Comparison of ENCODE assay signal across 33 cellular contexts in the genomic region with DNA sequence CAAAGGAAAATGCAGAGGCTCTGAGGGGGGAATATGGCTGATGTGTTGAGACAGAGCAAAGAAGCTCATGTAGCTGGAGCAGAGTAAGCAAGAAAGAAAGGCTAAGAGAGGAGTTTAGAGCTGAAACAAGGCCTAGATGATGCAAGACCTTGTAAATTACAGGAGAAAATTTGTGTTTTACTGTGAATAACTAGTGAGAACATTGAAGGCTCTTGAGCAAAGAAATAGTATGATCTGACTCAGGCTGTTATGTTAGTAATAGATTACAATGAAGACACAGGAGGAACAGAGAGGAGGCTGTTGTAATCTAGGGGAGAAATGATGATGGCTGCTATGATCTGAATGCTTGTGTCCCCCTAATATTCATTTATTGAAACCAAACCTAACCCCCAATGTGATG.
DNase-seq lines count a peak whose midpoint lies in the region; ATAC-seq and TF ChIP-seq lines count a peak whose summit lies in the region.
"Had no signal": no experiment of that assay in that cellular context is flagged by ENCODE, and none has a peak within 500 bp of the region (broad histone marks: within the 10 kb centered on the region; RNA-seq: fewer than 3 reads in every experiment).

No MANE protein-coding gene starts in this region.

- H3K9me2 ChIP-seq in hepatocyte (replicated peaks; ENCODE audit: insufficient read depth): no peaks in the 10 kb centered on the region

- no peaks in the 10 kb centered on the region for H3K9me3 ChIP-seq in hepatocyte (ENCODE audit: low read depth)
- no peaks in the 10 kb centered on the region for H3K9me3 ChIP-seq in thoracic aorta
- H3K9me3 ChIP-seq in heart right ventricle: no peaks in the 10 kb centered on the region
- H3K9me3 ChIP-seq: left lung, ovary, uterus had no signal

- DNase-seq in MV-4-11 (lab: John Stamatoyannopoulos, UW): peak; percentile 13
- peak; percentile 82 for DNase-seq in dedifferentiated amniotic fluid mesenchymal stem cell (ENCODE audit: extremely low spot score)
- no peak for DNase-seq in hepatocyte (ENCODE audit: low spot score)
- no peak for DNase-seq in thoracic aorta (ENCODE audit: low spot score)
- no peak for DNase-seq in heart right ventricle
- DNase-seq: activated CD4-positive, alpha-beta T cell treated with anti-CD3 and anti-CD28 coated beads for 1 hour; activated CD8-positive, alpha-beta T cell treated with anti-CD3 and anti-CD28 coated beads for 36 hours; aorta; C1 segment of cervical spinal cord; effector memory CD4-positive, alpha-beta T cell; erythroblast; KG1; left lung; NCI-H1105; NCI-H187 treated with DMSO at 0.1 percent for 48 hours; NCI-H2171 treated with DMSO at 0.1 percent for 48 hours; NCI-H524 treated with DMSO at 0.1 percent for 48 hours; NK-92 treated with Interleukin-12 subunit alpha and Interleukin-12 subunit beta, amount 100 ng/mL, for 24 hours; ovary; PC-3; retina; small intestine; T-helper 2 cell; uterus had no signal

- no peaks in the 10 kb centered on the region for H3K36me3 Mint-ChIP-seq in stimulated activated memory B cell treated with anti-CD40 and anti-IgM and Interleukin-4, amounts not matched to agents 10 μg/mL and 1 μg/mL and 100 μg/mL, for 72 hours
- H3K36me3 Mint-ChIP-seq: activated naive CD4-positive, alpha-beta T cell treated with anti-CD3 and anti-CD28 coated beads, Interleukin-2, amount 50 U/mL, for 72 hours; memory B cell had no signal

- H3K27ac Mint-ChIP-seq in stimulated activated memory B cell treated with anti-CD40 and anti-IgM and Interleukin-4, amounts not matched to agents 10 μg/mL and 1 μg/mL and 100 μg/mL, for 72 hours: no peak overlapping the region
- H3K27ac Mint-ChIP-seq: activated CD8-positive, alpha-beta T cell treated with anti-CD3 and anti-CD28 coated beads for 36 hours; activated naive CD4-positive, alpha-beta T cell treated with anti-CD3 and anti-CD28 coated beads, Interleukin-2, amount 50 U/mL, for 72 hours; memory B cell; stimulated activated naive CD8-positive, alpha-beta T cell treated with anti-CD3 and anti-CD28 coated beads, Interleukin-15, Interleukin-2, amounts not matched to agents 100 ng/mL and 50 ng/mL, for 24 hours had no signal

- H4K20me1 ChIP-seq in hepatocyte (ENCODE audit: insufficient read depth, poor library complexity, severe bottlenecking): no peaks in the 10 kb centered on the region

- intact Hi-C loops in heart right ventricle (cut with DNase I): loop anchor here in 1 of 10 donors (5.0 kb wide), 1 partner anchor 630 kb away; no protein-coding TSS in a partner anchor

- peak overlapping the region; percentile 17 for H3K27ac ChIP-seq in hepatocyte
- H3K27ac ChIP-seq in thoracic aorta: peak overlapping the region; percentile 46 to 77
- no peak overlapping the region for H3K27ac ChIP-seq in heart right ventricle
- H3K27ac ChIP-seq: coronary artery, left lung, ovary, uterus had no signal

- H3K27me3 ChIP-seq in hepatocyte (no peaks in the 10 kb centered on the region), thoracic aorta (replicated peaks; ENCODE audit: insufficient read depth) (no peaks in the 10 kb centered on the region), heart right ventricle (no peaks in the 10 kb centered on the region)
- H3K27me3 ChIP-seq: left lung, ovary, uterus had no signal

- no peaks in the 10 kb centered on the region for H3K79me2 ChIP-seq in hepatocyte

- H3K4me3 Mint-ChIP-seq in stimulated activated memory B cell treated with anti-CD40 and anti-IgM and Interleukin-4, amounts not matched to agents 10 μg/mL and 1 μg/mL and 100 μg/mL, for 72 hours: no peak overlapping the region
- H3K4me3 Mint-ChIP-seq: activated CD8-positive, alpha-beta T cell treated with anti-CD3 and anti-CD28 coated beads for 36 hours; memory B cell; stimulated activated naive CD8-positive, alpha-beta T cell treated with anti-CD3 and anti-CD28 coated beads, Interleukin-15, Interleukin-2, amounts not matched to agents 100 ng/mL and 50 ng/mL, for 24 hours had no signal

- no peaks in the 10 kb centered on the region for H3K9me3 Mint-ChIP-seq in stimulated activated memory B cell treated with anti-CD40 and anti-IgM and Interleukin-4, amounts not matched to agents 10 μg/mL and 1 μg/mL and 100 μg/mL, for 72 hours
- H3K9me3 Mint-ChIP-seq: activated CD8-positive, alpha-beta T cell treated with anti-CD3 and anti-CD28 coated beads for 36 hours; activated naive CD4-positive, alpha-beta T cell treated with anti-CD3 and anti-CD28 coated beads, Interleukin-2, amount 50 U/mL, for 72 hours; memory B cell; stimulated activated naive CD8-positive, alpha-beta T cell treated with anti-CD3 and anti-CD28 coated beads, Interleukin-15, Interleukin-2, amounts not matched to agents 100 ng/mL and 50 ng/mL, for 24 hours had no signal

- H3K27me3 Mint-ChIP-seq in stimulated activated memory B cell treated with anti-CD40 and anti-IgM and Interleukin-4, amounts not matched to agents 10 μg/mL and 1 μg/mL and 100 μg/mL, for 72 hours: no peaks in the 10 kb centered on the region
- H3K27me3 Mint-ChIP-seq: activated CD8-positive, alpha-beta T cell treated with anti-CD3 and anti-CD28 coated beads for 36 hours; memory B cell had no signal

- H3K36me3 ChIP-seq in hepatocyte (replicated peaks; ENCODE audit: insufficient read depth, low read depth) (no peaks in the 10 kb centered on the region), thoracic aorta (no peaks in the 10 kb centered on the region), heart right ventricle (no peaks in the 10 kb centered on the region)
- H3K36me3 ChIP-seq: left lung, ovary, uterus had no signal

- H3K4me1 ChIP-seq in hepatocyte (ENCODE audit: insufficient read depth): no peaks in the 10 kb centered on the region
- peaks cover 25 to 36% of the 10 kb centered on the region in 2 donors for H3K4me1 ChIP-seq in thoracic aorta (ENCODE audit: control insufficient read depth in 1 of 2, low read depth in 2 of 2)
- no peaks in the 10 kb centered on the region for H3K4me1 ChIP-seq in heart right ventricle
- H3K4me1 ChIP-seq: left lung, uterus had no signal

- no peaks in the 10 kb centered on the region for H3K4me1 Mint-ChIP-seq in stimulated activated memory B cell treated with anti-CD40 and anti-IgM and Interleukin-4, amounts not matched to agents 10 μg/mL and 1 μg/mL and 100 μg/mL, for 72 hours
- H3K4me1 Mint-ChIP-seq: memory B cell had no signal

- H2AFZ ChIP-seq in hepatocyte: no peak overlapping the region

- H3K4me2 ChIP-seq in hepatocyte: no peak overlapping the region

- ATAC-seq in thoracic aorta (ENCODE audit: insufficient number of reproducible peaks, low FRiP score, low read depth): no peak
- no peak for ATAC-seq in heart right ventricle
- ATAC-seq in GM21723 (IDR thresholded peaks at IDR 0.05; ENCODE audit: unreplicated experiment): no peak
- no peak for ATAC-seq in stimulated activated memory B cell treated with anti-CD40 and anti-IgM and Interleukin-4, amounts not matched to agents 10 μg/mL and 1 μg/mL and 100 μg/mL, for 72 hours
- ATAC-seq: activated CD8-positive, alpha-beta T cell treated with anti-CD3 and anti-CD28 coated beads for 36 hours; activated naive CD4-positive, alpha-beta T cell treated with anti-CD3 and anti-CD28 coated beads, Interleukin-2, amount 50 U/mL, for 72 hours; HCT116; left lung; PC-3; Right ventricle myocardium inferior; SK-N-SH treated with all-trans-retinoic acid at 6 μM for 48 hours had no signal

- no peak for TF ChIP-seq CTCF in hepatocyte (IDR thresholded peaks at IDR 0.05; ENCODE audit: poor library complexity)
- TF ChIP-seq CTCF in thoracic aorta (IDR thresholded peaks at IDR 0.05): no peak
- TF ChIP-seq CTCF in heart right ventricle (IDR thresholded peaks at IDR 0.05): no peak

- H3K4me3 ChIP-seq in hepatocyte (no peak overlapping the region), thoracic aorta (no peak overlapping the region), heart right ventricle (no peak overlapping the region)
- H3K4me3 ChIP-seq: coronary artery, left lung, ovary, uterus had no signal

Comparison
In these comparisons a context has a peak if more than half of its experiments do, and no peak if none do; other contexts are left out.
1. DNase-seq: peak in MV-4-11 (single experiment) and dedifferentiated amniotic fluid mesenchymal stem cell (single experiment); none in hepatocyte (single experiment), thoracic aorta (single experiment) and heart right ventricle (0 of 2).
2. H3K27ac ChIP-seq: peak in hepatocyte (single experiment) and thoracic aorta (2 of 2); none in heart right ventricle (0 of 10).